In genomic region chr10:90857635-90858488, GRCh38 we compare ENCODE assay signal across 8 cellular contexts. TPM values are rescaled to one million over a fixed set of nuclear protein-coding genes. Genes with fewer than 3 reads are reported as not detected.
A peak's percentile ranks its signal among the peaks of the same experiment; 100 is the strongest.
DNase-seq lines count a peak whose midpoint lies in the region; ATAC-seq and TF ChIP-seq lines count a peak whose summit lies in the region.

Gene HTR7 (minus strand): TSS chr10:90858039. CDS start chr10:90857671, 368 bp downstream.

- ATAC-seq in HG02840 (IDR thresholded peaks at IDR 0.05; ENCODE audit: low FRiP score, unreplicated experiment) (peak; percentile 75), PC-3 (peak; percentile 77), omental fat pad (ENCODE audit: low FRiP score) (peak; percentile 92)

- H3K9ac ChIP-seq in PC-3 (ENCODE audit: low read length), result peak within 1 kb of the TSS; percentile 44; the same call in 1 of the 2 replicates

- H3F3A ChIP-seq in PC-3 (ENCODE audit: low read length, unreplicated experiment), result no peaks in the 10 kb centered on the region

- no peaks in the 10 kb centered on the region for H3K79me2 ChIP-seq in PC-3 (ENCODE audit: low read length)

- H3K4me2 ChIP-seq in PC-3 (ENCODE audit: low read length), result peak within 1 kb of the TSS; percentile 81

- peak within 1 kb of the TSS; percentile 99 for H2AFZ ChIP-seq in PC-3 (ENCODE audit: low read length)

- peaks cover 25% of the 10 kb centered on the region for H3K4me1 ChIP-seq in PC-3 (ENCODE audit: insufficient read depth, low read length)
- H3K4me1 ChIP-seq in uterus, result no peaks in the 10 kb centered on the region

- intact Hi-C loops in PC-3 (cut with micrococcal nuclease), result no loop called here
- intact Hi-C loops in uterus (cut with DNase I; ENCODE audit: low total_unique reads), result no loop called here

- POLR2A ChIA-PET in PC-3 (lab: Charles Lee; ENCODE audit: unreplicated experiment), result no interaction called here

- CTCF ChIA-PET in PC-3 (lab: Charles Lee), result no interaction called here

- H3K9me3 ChIP-seq in PC-3 (ENCODE audit: low read length), result no peaks in the 10 kb centered on the region
- no peaks in the 10 kb centered on the region for H3K9me3 ChIP-seq in uterus

- H4K20me1 ChIP-seq in PC-3 (ENCODE audit: low read length), result no peaks in the 10 kb centered on the region

- no peaks in the 10 kb centered on the region for H3K9me2 ChIP-seq in PC-3 (replicated peaks; ENCODE audit: low read length)

- H3K4me3 ChIP-seq in PC-3 (ENCODE audit: low read length) (peak within 1 kb of the TSS; percentile 75), uterus (peak within 1 kb of the TSS; percentile 49 to 65)

- H3K27ac ChIP-seq in PC-3 (ENCODE audit: low read length) (peak within 1 kb of the TSS; percentile 71), uterus (peak within 1 kb of the TSS; percentile 68 to 81)

- TF ChIP-seq POLR2A in uterus (IDR thresholded peaks at IDR 0.05), result no peak

- peak; percentile 46 to 67 for DNase-seq in NOMO-1 (lab: John Stamatoyannopoulos, UW; ENCODE audit: unreplicated experiment in 2 of 2)
- no peak for DNase-seq in NOMO-1 treated with dmso at 0.1 percent for 144 hours (lab: John Stamatoyannopoulos, UW; ENCODE audit: unreplicated experiment)
- DNase-seq in PC-3, result peak; percentile 48
- DNase-seq in activated effector memory CD4-positive, alpha-beta T cell treated with anti-CD3 and anti-CD28 coated beads, Interleukin-2, amount 50 U/mL, for 16 hours, result peak; percentile 88
- DNase-seq in globus pallidus (ENCODE audit: low spot score), result peak; percentile 24
- DNase-seq in omental fat pad (ENCODE audit: low spot score), result peak; percentile 34
- peak; percentile 43 to 69 for DNase-seq in uterus

- no peaks in the 10 kb centered on the region for H3K36me3 ChIP-seq in PC-3 (ENCODE audit: low read depth, low read length)
- no peaks in the 10 kb centered on the region for H3K36me3 ChIP-seq in uterus

- TF ChIP-seq CTCF in PC-3 (conservative IDR thresholded peaks at IDR 0.05; ENCODE audit: low read depth, low read length) (peak; percentile 49; the same call in 1 of the 2 replicates), omental fat pad (IDR thresholded peaks at IDR 0.05) (peak in 2 of 3 donors; percentile 23 to 25), uterus (IDR thresholded peaks at IDR 0.05) (peak; percentile 27 to 83 (median 58))

- BruUV-seq in PC-3 (replicated peaks; lab: Mats Ljungman, UMichigan), result no TSS peak

- H3K27me3 ChIP-seq in PC-3 (ENCODE audit: low read length), result no peaks in the 10 kb centered on the region
- peaks cover 0 to 25% of the 10 kb centered on the region in 2 donors for H3K27me3 ChIP-seq in uterus

RNA-seq across cellular contexts. Expression of gene HTR7, which starts in this region (rescaled TPM):
- total RNA-seq in PC-3 (2014; rRNA removed), result 0.29 and 0.62 TPM in 2 replicates
- 1 to 10 TPM in 1 of 4 donors, under 1 TPM in 3; 0.19 to 2.0 (median 0.61) TPM for total RNA-seq in omental fat pad
- total RNA-seq in uterus, result 1 to 10 TPM in 2 of 4 donors, under 1 TPM in 2; 0.29 to 1.5 (median 0.68) TPM

Comparison
In these comparisons a context has a peak if more than half of its experiments do, and no peak if none do; other contexts are left out.
1. Peak in DNase-seq, ATAC-seq, H3K4me3 ChIP-seq, H3K27ac ChIP-seq, H3K9ac ChIP-seq and H3K4me2 ChIP-seq in PC-3; RNA of the gene not detected or under 1 TPM.